Comparison of ENCODE assay signal across 1 cellular context in the genomic region with DNA sequence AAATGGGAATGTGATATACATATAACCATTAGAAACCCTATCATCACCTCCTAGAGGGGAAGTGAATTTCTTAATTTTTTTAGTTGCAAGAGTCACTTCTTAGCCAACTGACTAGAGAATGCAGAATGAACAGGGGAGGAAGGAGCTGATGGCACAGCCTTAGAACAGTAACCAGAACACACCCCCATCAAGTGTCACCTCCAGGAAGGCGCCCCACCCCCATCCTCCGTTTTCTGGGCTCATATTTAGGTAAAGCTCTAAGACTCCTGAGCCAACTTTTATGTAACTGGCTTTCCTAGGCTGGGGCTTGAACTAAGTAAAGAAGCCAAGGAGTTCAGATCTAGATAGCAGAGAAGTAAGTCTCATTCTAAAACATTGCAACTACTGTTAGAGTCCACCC.
TF ChIP-seq lines count a peak whose summit lies in the region.

No MANE protein-coding gene starts in this region.

TF ChIP-seq in GM23338, 12 proteins besides CTCF, POLR2A, EP300 and RAD21:
- TF ChIP-seq, protein P1, sequence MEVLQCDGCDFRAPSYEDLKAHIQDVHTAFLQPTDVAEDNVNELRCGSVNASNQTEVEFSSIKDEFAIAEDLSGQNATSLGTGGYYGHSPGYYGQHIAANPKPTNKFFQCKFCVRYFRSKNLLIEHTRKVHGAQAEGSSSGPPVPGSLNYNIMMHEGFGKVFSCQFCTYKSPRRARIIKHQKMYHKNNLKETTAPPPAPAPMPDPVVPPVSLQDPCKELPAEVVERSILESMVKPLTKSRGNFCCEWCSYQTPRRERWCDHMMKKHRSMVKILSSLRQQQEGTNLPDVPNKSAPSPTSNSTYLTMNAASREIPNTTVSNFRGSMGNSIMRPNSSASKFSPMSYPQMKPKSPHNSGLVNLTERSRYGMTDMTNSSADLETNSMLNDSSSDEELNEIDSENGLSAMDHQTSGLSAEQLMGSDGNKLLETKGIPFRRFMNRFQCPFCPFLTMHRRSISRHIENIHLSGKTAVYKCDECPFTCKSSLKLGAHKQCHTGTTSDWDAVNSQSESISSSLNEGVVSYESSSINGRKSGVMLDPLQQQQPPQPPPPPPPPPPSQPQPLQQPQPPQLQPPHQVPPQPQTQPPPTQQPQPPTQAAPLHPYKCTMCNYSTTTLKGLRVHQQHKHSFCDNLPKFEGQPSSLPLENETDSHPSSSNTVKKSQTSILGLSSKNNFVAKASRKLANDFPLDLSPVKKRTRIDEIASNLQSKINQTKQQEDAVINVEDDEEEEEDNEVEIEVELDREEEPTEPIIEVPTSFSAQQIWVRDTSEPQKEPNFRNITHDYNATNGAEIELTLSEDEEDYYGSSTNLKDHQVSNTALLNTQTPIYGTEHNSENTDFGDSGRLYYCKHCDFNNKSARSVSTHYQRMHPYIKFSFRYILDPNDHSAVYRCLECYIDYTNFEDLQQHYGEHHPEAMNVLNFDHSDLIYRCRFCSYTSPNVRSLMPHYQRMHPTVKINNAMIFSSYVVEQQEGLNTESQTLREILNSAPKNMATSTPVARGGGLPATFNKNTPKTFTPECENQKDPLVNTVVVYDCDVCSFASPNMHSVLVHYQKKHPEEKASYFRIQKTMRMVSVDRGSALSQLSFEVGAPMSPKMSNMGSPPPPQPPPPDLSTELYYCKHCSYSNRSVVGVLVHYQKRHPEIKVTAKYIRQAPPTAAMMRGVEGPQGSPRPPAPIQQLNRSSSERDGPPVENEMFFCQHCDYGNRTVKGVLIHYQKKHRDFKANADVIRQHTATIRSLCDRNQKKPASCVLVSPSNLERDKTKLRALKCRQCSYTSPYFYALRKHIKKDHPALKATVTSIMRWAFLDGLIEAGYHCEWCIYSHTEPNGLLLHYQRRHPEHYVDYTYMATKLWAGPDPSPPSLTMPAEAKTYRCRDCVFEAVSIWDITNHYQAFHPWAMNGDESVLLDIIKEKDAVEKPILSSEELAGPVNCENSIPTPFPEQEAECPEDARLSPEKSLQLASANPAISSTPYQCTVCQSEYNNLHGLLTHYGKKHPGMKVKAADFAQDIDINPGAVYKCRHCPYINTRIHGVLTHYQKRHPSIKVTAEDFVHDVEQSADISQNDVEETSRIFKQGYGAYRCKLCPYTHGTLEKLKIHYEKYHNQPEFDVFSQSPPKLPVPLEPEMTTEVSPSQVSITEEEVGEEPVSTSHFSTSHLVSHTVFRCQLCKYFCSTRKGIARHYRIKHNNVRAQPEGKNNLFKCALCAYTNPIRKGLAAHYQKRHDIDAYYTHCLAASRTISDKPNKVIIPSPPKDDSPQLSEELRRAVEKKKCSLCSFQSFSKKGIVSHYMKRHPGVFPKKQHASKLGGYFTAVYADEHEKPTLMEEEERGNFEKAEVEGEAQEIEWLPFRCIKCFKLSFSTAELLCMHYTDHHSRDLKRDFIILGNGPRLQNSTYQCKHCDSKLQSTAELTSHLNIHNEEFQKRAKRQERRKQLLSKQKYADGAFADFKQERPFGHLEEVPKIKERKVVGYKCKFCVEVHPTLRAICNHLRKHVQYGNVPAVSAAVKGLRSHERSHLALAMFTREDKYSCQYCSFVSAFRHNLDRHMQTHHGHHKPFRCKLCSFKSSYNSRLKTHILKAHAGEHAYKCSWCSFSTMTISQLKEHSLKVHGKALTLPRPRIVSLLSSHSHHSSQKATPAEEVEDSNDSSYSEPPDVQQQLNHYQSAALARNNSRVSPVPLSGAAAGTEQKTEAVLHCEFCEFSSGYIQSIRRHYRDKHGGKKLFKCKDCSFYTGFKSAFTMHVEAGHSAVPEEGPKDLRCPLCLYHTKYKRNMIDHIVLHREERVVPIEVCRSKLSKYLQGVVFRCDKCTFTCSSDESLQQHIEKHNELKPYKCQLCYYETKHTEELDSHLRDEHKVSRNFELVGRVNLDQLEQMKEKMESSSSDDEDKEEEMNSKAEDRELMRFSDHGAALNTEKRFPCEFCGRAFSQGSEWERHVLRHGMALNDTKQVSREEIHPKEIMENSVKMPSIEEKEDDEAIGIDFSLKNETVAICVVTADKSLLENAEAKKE (CRISPR knock-in tag; IDR thresholded peaks at IDR 0.05) = no peak
- TF ChIP-seq ZNF331 (CRISPR knock-in tag; IDR thresholded peaks at IDR 0.05; ENCODE audit: low read depth) (no peak), CREB1 (CRISPR knock-in tag; IDR thresholded peaks at IDR 0.05; ENCODE audit: low read depth) (no peak), REST (IDR thresholded peaks at IDR 0.05; ENCODE audit: unreplicated experiment) (no peak), NANOG (IDR thresholded peaks at IDR 0.05; ENCODE audit: borderline replicate concordance) (no peak), ZNF114 (CRISPR knock-in tag; IDR thresholded peaks at IDR 0.05) (no peak)
- TF ChIP-seq, protein P2, sequence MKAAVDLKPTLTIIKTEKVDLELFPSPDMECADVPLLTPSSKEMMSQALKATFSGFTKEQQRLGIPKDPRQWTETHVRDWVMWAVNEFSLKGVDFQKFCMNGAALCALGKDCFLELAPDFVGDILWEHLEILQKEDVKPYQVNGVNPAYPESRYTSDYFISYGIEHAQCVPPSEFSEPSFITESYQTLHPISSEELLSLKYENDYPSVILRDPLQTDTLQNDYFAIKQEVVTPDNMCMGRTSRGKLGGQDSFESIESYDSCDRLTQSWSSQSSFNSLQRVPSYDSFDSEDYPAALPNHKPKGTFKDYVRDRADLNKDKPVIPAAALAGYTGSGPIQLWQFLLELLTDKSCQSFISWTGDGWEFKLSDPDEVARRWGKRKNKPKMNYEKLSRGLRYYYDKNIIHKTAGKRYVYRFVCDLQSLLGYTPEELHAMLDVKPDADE (IDR thresholded peaks at IDR 0.05) = no peak
